In the genomic region with DNA sequence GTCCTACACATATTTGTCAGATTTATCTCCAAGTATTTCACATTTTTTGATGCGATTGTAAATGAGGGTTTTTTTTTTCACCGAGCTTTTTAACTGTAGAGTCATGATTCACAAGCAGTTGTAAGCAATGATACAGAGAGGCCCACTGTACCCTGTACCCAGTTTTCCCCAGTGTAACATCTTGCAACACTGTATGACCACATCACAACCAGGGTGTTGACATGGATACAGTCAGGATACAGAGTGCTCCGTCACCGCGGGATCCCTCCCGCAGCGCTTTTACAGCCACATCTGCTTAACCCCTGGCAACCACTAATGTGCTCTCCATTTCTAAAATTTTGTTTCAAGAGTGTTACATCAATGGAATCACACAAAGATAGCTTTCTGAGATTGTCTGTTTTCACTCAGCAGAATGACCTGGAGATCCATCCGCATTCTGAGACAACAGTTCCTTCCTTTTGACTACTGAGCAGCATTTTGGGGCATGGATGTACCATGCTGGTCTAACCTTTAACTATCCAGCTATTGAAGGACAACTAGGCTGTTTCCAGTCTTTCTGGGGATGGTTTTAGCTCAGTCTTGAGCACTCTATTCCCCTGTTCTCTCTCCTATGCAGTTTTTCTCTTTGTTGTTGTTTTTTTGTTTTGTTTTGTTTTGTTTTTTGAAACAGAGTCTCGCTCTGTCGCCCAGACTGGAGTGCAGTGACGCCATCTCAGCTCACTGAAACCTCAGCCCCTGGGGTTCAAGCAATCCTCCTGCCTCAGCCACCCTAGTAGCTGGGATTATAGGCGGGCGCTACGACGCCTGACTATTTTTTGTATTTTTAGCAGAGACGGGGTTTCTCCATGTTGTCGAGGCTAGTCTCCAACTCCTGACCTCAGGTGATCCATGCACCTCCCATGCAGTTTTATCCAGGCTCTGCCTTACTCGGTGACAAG, we compare ENCODE assay signal across 1 cellular context.
TF ChIP-seq lines count a peak whose summit lies in the region.

No MANE protein-coding gene starts in this region.

TF ChIP-seq in SK-N-SH, 30 proteins besides CTCF, POLR2A, EP300 and RAD21:
- no peak for TF ChIP-seq RCOR1 (IDR thresholded peaks at IDR 0.05; ENCODE audit: low read length)
- no peak for TF ChIP-seq FOSL2 (IDR thresholded peaks at IDR 0.05; ENCODE audit: borderline replicate concordance, low read depth)
- no peak for TF ChIP-seq JUND (IDR thresholded peaks at IDR 0.05)
- TF ChIP-seq RXRA (IDR thresholded peaks at IDR 0.05; ENCODE audit: borderline replicate concordance, low read depth): no peak
- TF ChIP-seq, protein P1, sequence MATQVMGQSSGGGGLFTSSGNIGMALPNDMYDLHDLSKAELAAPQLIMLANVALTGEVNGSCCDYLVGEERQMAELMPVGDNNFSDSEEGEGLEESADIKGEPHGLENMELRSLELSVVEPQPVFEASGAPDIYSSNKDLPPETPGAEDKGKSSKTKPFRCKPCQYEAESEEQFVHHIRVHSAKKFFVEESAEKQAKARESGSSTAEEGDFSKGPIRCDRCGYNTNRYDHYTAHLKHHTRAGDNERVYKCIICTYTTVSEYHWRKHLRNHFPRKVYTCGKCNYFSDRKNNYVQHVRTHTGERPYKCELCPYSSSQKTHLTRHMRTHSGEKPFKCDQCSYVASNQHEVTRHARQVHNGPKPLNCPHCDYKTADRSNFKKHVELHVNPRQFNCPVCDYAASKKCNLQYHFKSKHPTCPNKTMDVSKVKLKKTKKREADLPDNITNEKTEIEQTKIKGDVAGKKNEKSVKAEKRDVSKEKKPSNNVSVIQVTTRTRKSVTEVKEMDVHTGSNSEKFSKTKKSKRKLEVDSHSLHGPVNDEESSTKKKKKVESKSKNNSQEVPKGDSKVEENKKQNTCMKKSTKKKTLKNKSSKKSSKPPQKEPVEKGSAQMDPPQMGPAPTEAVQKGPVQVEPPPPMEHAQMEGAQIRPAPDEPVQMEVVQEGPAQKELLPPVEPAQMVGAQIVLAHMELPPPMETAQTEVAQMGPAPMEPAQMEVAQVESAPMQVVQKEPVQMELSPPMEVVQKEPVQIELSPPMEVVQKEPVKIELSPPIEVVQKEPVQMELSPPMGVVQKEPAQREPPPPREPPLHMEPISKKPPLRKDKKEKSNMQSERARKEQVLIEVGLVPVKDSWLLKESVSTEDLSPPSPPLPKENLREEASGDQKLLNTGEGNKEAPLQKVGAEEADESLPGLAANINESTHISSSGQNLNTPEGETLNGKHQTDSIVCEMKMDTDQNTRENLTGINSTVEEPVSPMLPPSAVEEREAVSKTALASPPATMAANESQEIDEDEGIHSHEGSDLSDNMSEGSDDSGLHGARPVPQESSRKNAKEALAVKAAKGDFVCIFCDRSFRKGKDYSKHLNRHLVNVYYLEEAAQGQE (IDR thresholded peaks at IDR 0.05; ENCODE audit: low read depth, low read length): no peak
- no peak for TF ChIP-seq GABPA (IDR thresholded peaks at IDR 0.05; ENCODE audit: low read depth)
- no peak for TF ChIP-seq TCF12 (IDR thresholded peaks at IDR 0.05)
- TF ChIP-seq SMC3 (IDR thresholded peaks at IDR 0.05; ENCODE audit: low read depth, low read length): no peak
